ENCODE assay signal across 17 cellular contexts in genomic region chr14:74835607-74836250, GRCh38. TPM values are rescaled to one million over a fixed set of nuclear protein-coding genes. Genes with fewer than 3 reads are reported as not detected.
DNase-seq lines count a peak whose midpoint lies in the region; ATAC-seq and TF ChIP-seq lines count a peak whose summit lies in the region.
"Had no signal": no experiment of that assay in that cellular context is flagged by ENCODE, and none has a peak within 500 bp of the region (broad histone marks: within the 10 kb centered on the region; RNA-seq: fewer than 3 reads in every experiment).

No MANE protein-coding gene starts in this region.

- WGBS in hepatocyte (ENCODE audit: low lambda C conversion rate, missing lambda C conversion rate) = 81% methylated on average over 7 of the region's 7 CpGs

- no TSS peak for BruUV-seq in OCI-LY7 (replicated peaks; lab: Mats Ljungman, UMichigan)

- H3K4me2 ChIP-seq in BLaER1 treated with 17β-estradiol and CSF1 and Interleukin-3, amounts not matched to agents 10 nM and 100 nM = peak overlapping the region in 6 of 11 experiments; percentile 3 to 17 (median 10); a peak in 5 of 22 replicates
- H3K4me2 ChIP-seq in OCI-LY7 (ENCODE audit: low read length) (peak overlapping the region; percentile 9; the same call in 1 of the 2 replicates), hepatocyte (no peak overlapping the region)

- peak; percentile 48 for DNase-seq in GM12865 (ENCODE audit: low read depth)
- DNase-seq in OCI-LY7 (ENCODE audit: low spot score) = peak; percentile 46
- no peak for DNase-seq in hepatocyte (ENCODE audit: low spot score)
- DNase-seq in effector CD8-positive, alpha-beta T cell (lab: John Stamatoyannopoulos, UW) = no peak
- DNase-seq in left colon = no peak
- no peak for DNase-seq in EL
- DNase-seq: body of pancreas, endodermal cell, NCI-H1092 treated with DMSO at 0.1 percent for 48 hours, NCI-H345 had no signal

- H3K27ac ChIP-seq in BLaER1 treated with 17β-estradiol and CSF1 and Interleukin-3, amounts not matched to agents 10 nM and 100 nM = no peak overlapping the region
- H3K27ac ChIP-seq in OCI-LY7 (ENCODE audit: low read depth, low read length, poor library complexity, severe bottlenecking) (peak overlapping the region; percentile 35), hepatocyte (peak overlapping the region; percentile 45)
- H3K27ac ChIP-seq: body of pancreas, gastroesophageal sphincter had no signal

- TF ChIP-seq CTCF in GM12865 (IDR thresholded peaks at IDR 0.05; ENCODE audit: insufficient read depth, low read depth, low read length, missing control alignments) (no peak), OCI-LY7 (conservative IDR thresholded peaks at IDR 0.05; ENCODE audit: low read length) (no peak), hepatocyte (IDR thresholded peaks at IDR 0.05; ENCODE audit: poor library complexity) (no peak)

- H3K79me2 ChIP-seq in OCI-LY7 (ENCODE audit: insufficient read depth, low read depth, low read length) (no peaks in the 10 kb centered on the region), hepatocyte (no peaks in the 10 kb centered on the region)

- H3K9me3 ChIP-seq in BLaER1 treated with 17β-estradiol and CSF1 and Interleukin-3, amounts not matched to agents 10 nM and 100 nM (replicated peaks in 1 of 11) = no peaks in the 10 kb centered on the region
- no peaks in the 10 kb centered on the region for H3K9me3 ChIP-seq in OCI-LY7 (ENCODE audit: low read length)
- no peaks in the 10 kb centered on the region for H3K9me3 ChIP-seq in hepatocyte (ENCODE audit: low read depth)
- H3K9me3 ChIP-seq: gastroesophageal sphincter had no signal

- peaks cover 17 to 35% (median 28%) of the 10 kb centered on the region in 10 experiments; a peak in 19 of 20 replicates for H3K4me1 ChIP-seq in BLaER1 treated with 17β-estradiol and CSF1 and Interleukin-3, amounts not matched to agents 10 nM and 100 nM
- H3K4me1 ChIP-seq in OCI-LY7 (ENCODE audit: insufficient read depth, low read length, poor library complexity, severe bottlenecking) (peaks cover 35% of the 10 kb centered on the region), hepatocyte (ENCODE audit: insufficient read depth) (no peaks in the 10 kb centered on the region)
- H3K4me1 ChIP-seq: body of pancreas had no signal

- CTCF ChIA-PET in OCI-LY7 (lab: Charles Lee; ENCODE audit: unreplicated experiment) = no interaction called here

- H4K20me1 ChIP-seq in BLaER1 treated with 17β-estradiol and CSF1 and Interleukin-3, amounts not matched to agents 10 nM and 100 nM = no peaks in the 10 kb centered on the region
- H4K20me1 ChIP-seq in OCI-LY7 (ENCODE audit: insufficient read depth, low read length) (0 out of 2 replicates have a peak, but pooled peaks cover 8% of the 10 kb centered on the region), hepatocyte (ENCODE audit: insufficient read depth, poor library complexity, severe bottlenecking) (no peaks in the 10 kb centered on the region)

- peaks cover 32 to 76% (median 64%) of the 10 kb centered on the region in 11 experiments for H3K36me3 ChIP-seq in BLaER1 treated with 17β-estradiol and CSF1 and Interleukin-3, amounts not matched to agents 10 nM and 100 nM
- H3K36me3 ChIP-seq in OCI-LY7 (ENCODE audit: insufficient read depth, low read length) (peaks cover 58% of the 10 kb centered on the region), hepatocyte (replicated peaks; ENCODE audit: insufficient read depth, low read depth) (no peaks in the 10 kb centered on the region)

- intact Hi-C loops in OCI-LY7 (cut with micrococcal nuclease; ENCODE audit: unreplicated experiment) = loop anchor here (5.0 to 10.0 kb wide), 2 partner anchors 228 to 491 kb away; partner anchors contain the start of gene VRTN
- intact Hi-C loops in left colon (cut with DNase I, micrococcal nuclease) = no loop called here

- no peaks in the 10 kb centered on the region for H3K27me3 ChIP-seq in BLaER1 treated with 17β-estradiol and CSF1 and Interleukin-3, amounts not matched to agents 10 nM and 100 nM
- no peaks in the 10 kb centered on the region for H3K27me3 ChIP-seq in hepatocyte
- H3K27me3 ChIP-seq: body of pancreas, gastroesophageal sphincter had no signal

- H3K9ac ChIP-seq in BLaER1 treated with 17β-estradiol and CSF1 and Interleukin-3, amounts not matched to agents 10 nM and 100 nM = no peak overlapping the region

- POLR2A ChIA-PET in OCI-LY7 (lab: Charles Lee) = interaction anchor here (0.6 to 1.1 kb wide), 4 partner anchors 13 to 496 kb away, joined by 3 to 4 read pairs (median 3); no protein-coding TSS in a partner anchor

- ATAC-seq in left colon = no peak
- ATAC-seq in GM21737 (IDR thresholded peaks at IDR 0.05; ENCODE audit: unreplicated experiment) = no peak
- ATAC-seq: body of pancreas, gastroesophageal sphincter, Panc1 had no signal

- H2AFZ ChIP-seq in OCI-LY7 (ENCODE audit: low read length) = no peak overlapping the region
- H2AFZ ChIP-seq in hepatocyte = no peak overlapping the region

- H3K4me3 ChIP-seq in BLaER1 treated with 17β-estradiol and CSF1 and Interleukin-3, amounts not matched to agents 10 nM and 100 nM = no peak overlapping the region
- H3K4me3 ChIP-seq in GM12865 (ENCODE audit: low read depth, low read length) (no peak overlapping the region), OCI-LY7 (ENCODE audit: low read depth, low read length, poor library complexity, severe bottlenecking) (no peak overlapping the region), hepatocyte (no peak overlapping the region)
- H3K4me3 ChIP-seq: body of pancreas, gastroesophageal sphincter had no signal

- H3K9me2 ChIP-seq in OCI-LY7 (ENCODE audit: insufficient read depth, low read length) (no peaks in the 10 kb centered on the region), hepatocyte (replicated peaks; ENCODE audit: insufficient read depth) (no peaks in the 10 kb centered on the region)

RNA-seq across cellular contexts. Expression of gene PROX2, which starts 40.2 kb away (rescaled TPM):
- total RNA-seq in OCI-LY7 (2014; rRNA removed; shearing (Covaris generic)) = 0.35 and 0.51 TPM in 2 replicates
- total RNA-seq in OCI-LY7 (2022) = 0.74 and 0.76 TPM in 2 replicates
- total RNA-seq in hepatocyte = not detected in 2 replicates
- polyA plus RNA-seq in hepatocyte = 0.50 TPM in 1 of 2 replicates, not detected in the other
- not detected for total RNA-seq in left colon
- total RNA-seq: endodermal cell, G401, renal cortical epithelial cell had no signal
- polyA plus RNA-seq: BJ had no signal

RNA-seq across cellular contexts. Expression of gene DLST, which starts 46.0 kb away (rescaled TPM):
- total RNA-seq in OCI-LY7 (2014; rRNA removed; shearing (Covaris generic)) = 70.2 and 74.4 TPM in 2 replicates
- total RNA-seq in OCI-LY7 (2022) (95.1 and 95.7 TPM in 2 replicates), hepatocyte (68.7 and 69.4 TPM in 2 replicates), left colon (100 to 1,000 TPM; 139 to 142 TPM)
- polyA plus RNA-seq in hepatocyte = 5.6 and 10.8 TPM in 2 replicates

Comparison
In these comparisons a context has a peak if more than half of its experiments do, and no peak if none do; other contexts are left out.
1. H3K27ac ChIP-seq: peak in OCI-LY7 (single experiment) and hepatocyte (single experiment); none in BLaER1 treated with 17β-estradiol and CSF1 and Interleukin-3, amounts not matched to agents 10 nM and 100 nM (0 of 11).
2. DNase-seq: peak in GM12865 (single experiment) and OCI-LY7 (single experiment); none in hepatocyte (single experiment), effector CD8-positive, alpha-beta T cell (single experiment), left colon (0 of 2) and EL (single experiment).